In genomic region chr1:39488801-39489566, GRCh38 we compare ENCODE assay signal across 1 cellular context.
TF ChIP-seq lines count a peak whose summit lies in the region.

No MANE protein-coding gene starts in this region.

TF ChIP-seq in IMR-90, 13 proteins besides CTCF, POLR2A, EP300 and RAD21:
- TF ChIP-seq, protein P1, sequence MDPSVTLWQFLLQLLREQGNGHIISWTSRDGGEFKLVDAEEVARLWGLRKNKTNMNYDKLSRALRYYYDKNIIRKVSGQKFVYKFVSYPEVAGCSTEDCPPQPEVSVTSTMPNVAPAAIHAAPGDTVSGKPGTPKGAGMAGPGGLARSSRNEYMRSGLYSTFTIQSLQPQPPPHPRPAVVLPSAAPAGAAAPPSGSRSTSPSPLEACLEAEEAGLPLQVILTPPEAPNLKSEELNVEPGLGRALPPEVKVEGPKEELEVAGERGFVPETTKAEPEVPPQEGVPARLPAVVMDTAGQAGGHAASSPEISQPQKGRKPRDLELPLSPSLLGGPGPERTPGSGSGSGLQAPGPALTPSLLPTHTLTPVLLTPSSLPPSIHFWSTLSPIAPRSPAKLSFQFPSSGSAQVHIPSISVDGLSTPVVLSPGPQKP (IDR thresholded peaks at IDR 0.05; ENCODE audit: borderline replicate concordance, low read depth, low read length), result no peak
- peak; percentile 73 for TF ChIP-seq CEBPB (IDR thresholded peaks at IDR 0.05; ENCODE audit: low read depth, low read length)
